Comparison of ENCODE assay signal across 20 cellular contexts in the genomic region with DNA sequence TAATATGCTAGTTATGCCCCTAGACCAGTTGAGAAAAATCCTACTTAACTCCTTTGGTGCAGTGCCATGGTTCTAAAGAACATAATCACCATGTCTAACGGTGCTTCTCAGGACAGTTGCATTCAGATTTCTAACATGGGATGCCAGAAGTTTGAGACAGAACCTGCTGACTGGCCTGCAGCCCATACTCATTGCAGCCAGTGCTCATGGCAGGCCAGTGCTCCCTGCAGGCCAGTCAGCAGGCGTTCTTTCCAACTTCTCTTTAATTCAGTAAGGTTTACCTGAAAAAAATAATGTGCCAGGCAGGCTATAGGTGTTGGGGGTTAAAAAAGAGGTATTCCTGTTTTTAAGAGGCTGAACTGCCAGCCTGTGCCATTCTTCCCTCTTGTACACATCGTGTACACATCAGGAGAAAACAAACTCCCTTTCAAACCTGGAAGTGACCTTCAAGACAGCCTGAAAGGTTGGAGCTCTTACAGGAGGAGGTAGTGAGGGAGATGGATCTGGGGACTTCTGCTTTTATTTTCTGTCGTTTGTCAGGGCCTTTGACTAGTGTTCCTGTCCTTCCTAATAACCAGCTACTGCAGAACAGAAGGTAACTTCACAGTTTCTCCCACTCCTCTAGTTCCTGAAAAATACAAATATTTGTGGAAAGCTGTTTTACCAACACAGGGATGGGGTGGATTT.
DNase-seq lines count a peak whose midpoint lies in the region; ATAC-seq, FAIRE-seq and TF ChIP-seq lines count a peak whose summit lies in the region.
"Had no signal": no experiment of that assay in that cellular context is flagged by ENCODE, and none has a peak within 500 bp of the region (broad histone marks: within the 10 kb centered on the region; RNA-seq: fewer than 3 reads in every experiment).

No MANE protein-coding gene starts in this region.

- H3K4me1 ChIP-seq in BE2C (peaks cover 8% of the 10 kb centered on the region), endodermal cell (ENCODE audit: control insufficient read depth, insufficient read depth, low read length) (peaks cover 12% of the 10 kb centered on the region), pancreas (peaks cover 24 to 28% (median 27%) of the 10 kb centered on the region in 3 donors)
- H3K4me1 ChIP-seq: BLaER1 treated with 17β-estradiol and CSF1 and Interleukin-3, amounts not matched to agents 10 nM and 100 nM had no signal

- no peak overlapping the region for H3K9ac ChIP-seq in endodermal cell (ENCODE audit: extremely low read depth, low read length, poor library complexity, severe bottlenecking)
- H3K9ac ChIP-seq: BLaER1 treated with 17β-estradiol and CSF1 and Interleukin-3, amounts not matched to agents 10 nM and 100 nM had no signal

- H3K36me3 ChIP-seq in BE2C (no peaks in the 10 kb centered on the region), endodermal cell (ENCODE audit: control insufficient read depth, insufficient read depth, low read length) (no peaks in the 10 kb centered on the region), pancreas (no peaks in the 10 kb centered on the region)
- H3K36me3 ChIP-seq: BLaER1 treated with 17β-estradiol and CSF1 and Interleukin-3, amounts not matched to agents 10 nM and 100 nM; Peyer's patch; SJSA1 had no signal

- peaks cover 29% of the 10 kb centered on the region for H3K27me3 Mint-ChIP-seq in endodermal cell (ENCODE audit: insufficient read depth)

- no peak overlapping the region for H3K4me3 Mint-ChIP-seq in endodermal cell
- H3K4me3 Mint-ChIP-seq: CD8-positive, alpha-beta T cell had no signal

- H3K4me3 ChIP-seq in BE2C (ENCODE audit: low read depth, low read length), result no peak overlapping the region
- H3K4me3 ChIP-seq in NB4 (ENCODE audit: low read depth, low read length), result no peak overlapping the region
- H3K4me3 ChIP-seq in endodermal cell (ENCODE audit: low read length), result no peak overlapping the region
- H3K4me3 ChIP-seq in pancreas, result no peak overlapping the region
- H3K4me3 ChIP-seq: BLaER1 treated with 17β-estradiol and CSF1 and Interleukin-3, amounts not matched to agents 10 nM and 100 nM; GM12878; Peyer's patch; SJSA1 had no signal

- WGBS in endodermal cell (ENCODE audit: insufficient coverage in 1 of 2, insufficient read length in 1 of 2), 2 experiments, result 92 to 100% methylated on average over 1 to 2 of the region's 4 CpGs
- 26 to 30% methylated on average over 4 of the region's 4 CpGs for WGBS in pancreas, 2 donors

- no peak overlapping the region for H3K27ac Mint-ChIP-seq in endodermal cell
- H3K27ac Mint-ChIP-seq: CD8-positive, alpha-beta T cell had no signal

- FAIRE-seq in pancreas (lab: Jason Lieb, UNC), result no peak
- FAIRE-seq: GM12878, GM18507 had no signal

- no peaks in the 10 kb centered on the region for H3K27me3 ChIP-seq in BE2C
- H3K27me3 ChIP-seq in endodermal cell (ENCODE audit: control insufficient read depth, insufficient read depth, low read length, poor library complexity, severe bottlenecking), result peaks cover 27% of the 10 kb centered on the region
- no peaks in the 10 kb centered on the region for H3K27me3 ChIP-seq in pancreas
- H3K27me3 ChIP-seq: BLaER1 treated with 17β-estradiol and CSF1 and Interleukin-3, amounts not matched to agents 10 nM and 100 nM; Peyer's patch; SJSA1 had no signal

- H3K27ac ChIP-seq in endodermal cell (ENCODE audit: low read depth, low read length), result no peak overlapping the region
- H3K27ac ChIP-seq in pancreas, result no peak overlapping the region
- H3K27ac ChIP-seq: BLaER1 treated with 17β-estradiol and CSF1 and Interleukin-3, amounts not matched to agents 10 nM and 100 nM; SJSA1 had no signal

- TF ChIP-seq POLR2A in NB4 (IDR thresholded peaks at IDR 0.05; ENCODE audit: extremely low read depth, insufficient read length), result no peak

- no peak for DNase-seq in BE2C
- peak; percentile 6 for DNase-seq in NB4 (ENCODE audit: low read depth)
- DNase-seq in endodermal cell, result no peak
- no peak for DNase-seq in pancreas
- no peak for DNase-seq in NOMO-1 (lab: John Stamatoyannopoulos, UW; ENCODE audit: unreplicated experiment in 2 of 2)
- DNase-seq in NCI-H526 treated with DMSO at 0.1 percent for 48 hours (lab: John Stamatoyannopoulos, UW), result no peak
- DNase-seq in stimulated activated CD4-positive, alpha-beta T cell treated with anti-CD3 and anti-CD28 coated beads, Interleukin-4, amount 100 ng/mL, for 1 hour, result no peak
- DNase-seq: Calu3; CD8-positive, alpha-beta T cell; EL; GOT3; NCI-H187; NCI-H2227 treated with DMSO at 0.1 percent for 48 hours; NCI-H524; Peyer's patch had no signal

- H3K9me3 Mint-ChIP-seq in endodermal cell, result no peaks in the 10 kb centered on the region
- H3K9me3 Mint-ChIP-seq: CD8-positive, alpha-beta T cell had no signal

- intact Hi-C loops in pancreas (cut with DNase I), result no loop called here

- no peaks in the 10 kb centered on the region for H3K9me3 ChIP-seq in BE2C
- H3K9me3 ChIP-seq in endodermal cell (ENCODE audit: control insufficient read depth, low read length), result no peaks in the 10 kb centered on the region
- no peaks in the 10 kb centered on the region for H3K9me3 ChIP-seq in pancreas
- H3K9me3 ChIP-seq: BLaER1 treated with 17β-estradiol and CSF1 and Interleukin-3, amounts not matched to agents 10 nM and 100 nM; Peyer's patch; SJSA1 had no signal

- TF ChIP-seq CTCF in BE2C (IDR thresholded peaks at IDR 0.05; ENCODE audit: low read depth, low read length), result 0 out of 2 replicates have a peak, but pooled peaks have one; percentile 7
- TF ChIP-seq CTCF in NB4 (IDR thresholded peaks at IDR 0.05; ENCODE audit: low read depth, low read length), result no peak
- TF ChIP-seq CTCF in endodermal cell (conservative IDR thresholded peaks at IDR 0.05), result peak; percentile 52
- no peak for TF ChIP-seq CTCF in pancreas (IDR thresholded peaks at IDR 0.05)

- H3K36me3 Mint-ChIP-seq in endodermal cell (ENCODE audit: low read depth), result no peaks in the 10 kb centered on the region
- H3K36me3 Mint-ChIP-seq: CD8-positive, alpha-beta T cell had no signal

- peaks cover 48% of the 10 kb centered on the region for H3K4me1 Mint-ChIP-seq in endodermal cell

- ATAC-seq in pancreas, result peak in 3 of 4 donors; percentile 17 to 42 (median 29)
- ATAC-seq: CD8-positive, alpha-beta T cell; GM12878; HCT116 had no signal

Comparison
In these comparisons a context has a peak if more than half of its experiments do, and no peak if none do; other contexts are left out.
1. CTCF ChIP-seq: peak in BE2C (single experiment) and endodermal cell (single experiment); none in NB4 (single experiment) and pancreas (0 of 4).